In the genomic region with DNA sequence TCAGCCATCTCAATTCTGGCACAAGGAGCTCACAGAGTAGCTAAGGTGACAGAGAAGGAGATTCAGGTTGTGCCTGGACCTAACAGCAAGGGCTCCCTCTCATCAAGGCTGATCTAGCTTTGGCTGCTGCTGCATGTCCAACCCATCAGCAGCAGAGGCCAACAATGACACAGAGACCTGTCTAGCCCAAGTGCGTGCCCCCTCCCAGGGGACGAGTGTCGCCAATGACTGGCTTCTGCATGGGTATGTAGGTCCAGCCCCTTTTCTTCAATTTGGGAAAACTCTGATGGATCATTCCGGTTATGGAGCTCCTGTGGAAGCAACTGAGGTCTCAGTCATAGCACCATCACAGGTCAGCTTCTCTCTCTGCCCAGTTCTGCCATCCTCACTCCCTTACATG, we compare ENCODE assay signal across 30 cellular contexts.
"Had no signal": no experiment of that assay in that cellular context is flagged by ENCODE, and none has a peak within 500 bp of the region (broad histone marks: within the 10 kb centered on the region; RNA-seq: fewer than 3 reads in every experiment).

No MANE protein-coding gene starts in this region.

- H3K4me1 Mint-ChIP-seq: mesothelial cell of epicardium, naive B cell, natural killer cell, neural progenitor cell had no signal

- H3K4me3 Mint-ChIP-seq: mesothelial cell of epicardium; naive B cell; natural killer cell; nephron progenitor cell; neural progenitor cell; stimulated activated naive CD8-positive, alpha-beta T cell treated with anti-CD3 and anti-CD28 coated beads, Interleukin-15, Interleukin-2, amounts not matched to agents 100 ng/mL and 50 ng/mL, for 24 hours had no signal

- DNase-seq: heart right ventricle; kidney glomerular epithelial cell; left cardiac atrium; left lung; lower lobe of right lung; mammary epithelial cell; mesendoderm; naive B cell; natural killer cell; nephron progenitor cell; occipital lobe; ovary; right cardiac atrium; stimulated activated CD4-positive, alpha-beta T cell treated with anti-CD3 and anti-CD28 coated beads, Interleukin-12 subunit alpha, Interleukin-12 subunit beta, amount 100 ng/mL, for 4 hours; stimulated activated CD4-positive, alpha-beta T cell treated with anti-CD3 and anti-CD28 coated beads, Interleukin-15, amount 100 ng/mL, for 24 hours; stimulated activated CD4-positive, alpha-beta T cell treated with anti-CD3 and anti-CD28 coated beads, Interleukin-2, amount 100 ng/mL, for 24 hours; stimulated activated CD4-positive, alpha-beta T cell treated with anti-CD3 and anti-CD28 coated beads, Interleukin-4, amount 100 ng/mL, for 1 hour; stimulated activated naive CD4-positive, alpha-beta T cell; transverse colon; upper lobe of right lung had no signal

- H3K36me3 Mint-ChIP-seq: mesothelial cell of epicardium, naive B cell, natural killer cell, neural progenitor cell had no signal

- H3K27me3 ChIP-seq: heart right ventricle, hepatocyte, left lung, neural progenitor cell, neutrophil, ovary, suprapubic skin, transverse colon, upper lobe of right lung had no signal

- H3K27ac ChIP-seq: heart right ventricle, hepatocyte, left lung, lower lobe of right lung, neural progenitor cell, neutrophil, ovary, skin epidermis, suprapubic skin, transverse colon, upper lobe of right lung had no signal

- H3K9me3 ChIP-seq: heart right ventricle, left lung, lower lobe of right lung, neutrophil, ovary, suprapubic skin, transverse colon, upper lobe of right lung had no signal

- H3K27ac Mint-ChIP-seq: mesothelial cell of epicardium; naive B cell; natural killer cell; nephron progenitor cell; neural progenitor cell; progenitor cell of endocrine pancreas; stimulated activated naive CD8-positive, alpha-beta T cell treated with anti-CD3 and anti-CD28 coated beads, Interleukin-15, Interleukin-2, amounts not matched to agents 100 ng/mL and 50 ng/mL, for 24 hours had no signal

- FAIRE-seq: urothelium cell line had no signal

- H3K36me3 ChIP-seq: heart right ventricle, left lung, lower lobe of right lung, neural progenitor cell, neutrophil, ovary, suprapubic skin, transverse colon, upper lobe of right lung had no signal

- ATAC-seq: left lung, lower lobe of right lung, natural killer cell, sciatic nerve, upper lobe of right lung had no signal

- H3K9me3 Mint-ChIP-seq: mesothelial cell of epicardium; natural killer cell; nephron progenitor cell; stimulated activated naive CD8-positive, alpha-beta T cell treated with anti-CD3 and anti-CD28 coated beads, Interleukin-15, Interleukin-2, amounts not matched to agents 100 ng/mL and 50 ng/mL, for 24 hours had no signal

- H3K4me1 ChIP-seq: neural progenitor cell, transverse colon had no signal

- H3K4me3 ChIP-seq: heart right ventricle, hepatocyte, left lung, lower lobe of right lung, neural progenitor cell, ovary, skin epidermis, suprapubic skin, transverse colon, upper lobe of right lung had no signal
